ENCODE assay signal across 1 cellular context in genomic region chrX:88604433-88605221, GRCh38.
A peak's percentile ranks its signal among the peaks of the same experiment; 100 is the strongest.
TF ChIP-seq lines count a peak whose summit lies in the region.

No MANE protein-coding gene starts in this region.

TF ChIP-seq in HepG2, 621 proteins besides CTCF, POLR2A, EP300 and RAD21 (continued from another document and continues in another):
- TF ChIP-seq ZUFSP (CRISPR knock-in tag; IDR thresholded peaks at IDR 0.05; ENCODE audit: borderline replicate concordance) (no peak), AFF4 (CRISPR knock-in tag; IDR thresholded peaks at IDR 0.05) (0 out of 2 replicates have a peak, but pooled peaks have one; percentile 59), IRF2 (CRISPR knock-in tag; IDR thresholded peaks at IDR 0.05) (peak; percentile 90), ZNF768 (CRISPR knock-in tag; IDR thresholded peaks at IDR 0.05) (no peak), EHMT2 (IDR thresholded peaks at IDR 0.05; ENCODE audit: borderline replicate concordance, low read depth, low read length) (peak; percentile 64; the same call in 1 of the 2 replicates), PAXIP1 (CRISPR knock-in tag; conservative IDR thresholded peaks at IDR 0.05) (peak; percentile 94), JUN (CRISPR knock-in tag; IDR thresholded peaks at IDR 0.05) (0 out of 2 replicates have a peak, but pooled peaks have one; percentile 60), ZBTB4 (CRISPR knock-in tag; IDR thresholded peaks at IDR 0.05; ENCODE audit: borderline replicate concordance) (peak; percentile 51; the same call in 1 of the 2 replicates), NR2F6 (IDR thresholded peaks at IDR 0.05) (peak; percentile 91), NR2F6 (CRISPR knock-in tag; IDR thresholded peaks at IDR 0.05) (peak; percentile 86), TCF12 (IDR thresholded peaks at IDR 0.05) (no peak), TCF12 (CRISPR knock-in tag; IDR thresholded peaks at IDR 0.05) (peak; percentile 43; the same call in 1 of the 2 replicates), ARNTL (CRISPR knock-in tag; IDR thresholded peaks at IDR 0.05) (peak; percentile 80), HNF1A (IDR thresholded peaks at IDR 0.05; ENCODE audit: low read depth) (no peak), HNF1A (CRISPR knock-in tag; IDR thresholded peaks at IDR 0.05; ENCODE audit: borderline replicate concordance) (peak; percentile 86; the same call in 1 of the 2 replicates), MAX (IDR thresholded peaks at IDR 0.05) (peak; percentile 87), REPIN1 (CRISPR knock-in tag; IDR thresholded peaks at IDR 0.05; ENCODE audit: borderline replicate concordance, low read depth) (peak; percentile 79), ZNF446 (CRISPR knock-in tag; IDR thresholded peaks at IDR 0.05) (no peak), HMG20A (CRISPR knock-in tag; IDR thresholded peaks at IDR 0.05; ENCODE audit: borderline replicate concordance) (peak; percentile 58; the same call in 1 of the 2 replicates), ZBTB40 (IDR thresholded peaks at IDR 0.05) (no peak), ZBTB40 (CRISPR knock-in tag; IDR thresholded peaks at IDR 0.05) (peak; percentile 20; the same call in 1 of the 2 replicates), GATA4 (IDR thresholded peaks at IDR 0.05; ENCODE audit: borderline replicate concordance, low read depth) (peak; percentile 68; the same call in 1 of the 2 replicates), AKAP8 (CRISPR knock-in tag; IDR thresholded peaks at IDR 0.05) (no peak), FOSL1 (CRISPR knock-in tag; IDR thresholded peaks at IDR 0.05; ENCODE audit: borderline replicate concordance) (peak; percentile 6; the same call in 1 of the 2 replicates), ZNF605 (CRISPR knock-in tag; IDR thresholded peaks at IDR 0.05) (0 out of 2 replicates have a peak, but pooled peaks have one; percentile 52), PITX1 (CRISPR knock-in tag; IDR thresholded peaks at IDR 0.05) (peak; percentile 76), ISL2 (CRISPR knock-in tag; IDR thresholded peaks at IDR 0.05) (peak; percentile 94)
